In the genomic region with DNA sequence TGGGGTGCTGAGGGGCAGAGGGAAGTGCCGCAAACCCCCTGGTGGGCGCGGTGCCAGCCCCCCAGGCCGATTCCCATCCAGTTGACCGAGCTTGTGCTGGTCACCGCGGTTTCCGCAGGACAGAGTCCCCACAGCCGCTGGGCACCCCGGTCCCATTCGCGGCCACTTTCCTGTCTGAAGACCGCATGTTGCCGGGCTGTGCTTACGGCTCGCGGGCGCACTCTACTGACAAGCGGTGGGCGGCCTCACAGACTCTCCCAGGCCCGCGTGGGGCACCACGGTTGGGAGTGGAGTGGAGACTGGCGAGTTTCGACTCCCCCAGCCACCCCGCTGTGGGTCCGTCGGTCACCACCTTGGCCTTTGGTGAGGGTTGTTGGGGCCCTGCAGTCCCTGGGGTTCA, we compare ENCODE assay signal across 28 cellular contexts. TPM values are rescaled to one million over a fixed set of nuclear protein-coding genes. Genes with fewer than 3 reads are reported as not detected.
DNase-seq lines count a peak whose midpoint lies in the region; ATAC-seq, FAIRE-seq and TF ChIP-seq lines count a peak whose summit lies in the region.
"Had no signal": no experiment of that assay in that cellular context is flagged by ENCODE, and none has a peak within 500 bp of the region (broad histone marks: within the 10 kb centered on the region; RNA-seq: fewer than 3 reads in every experiment).

No MANE protein-coding gene starts in this region.

- H3K9ac ChIP-seq in K562 (ENCODE audit: insufficient read depth in 1 of 2, low read depth in 2 of 2, low read length in 2 of 2), result no peak overlapping the region

- no peaks in the 10 kb centered on the region for H3K4me1 ChIP-seq in left ventricle myocardium inferior
- no peaks in the 10 kb centered on the region for H3K4me1 ChIP-seq in K562 (replicated peaks in 1 of 2; ENCODE audit: control insufficient read depth in 2 of 2, insufficient read depth in 2 of 2, low read length in 2 of 2)
- H3K4me1 ChIP-seq in left lung, result no peaks in the 10 kb centered on the region
- H3K4me1 ChIP-seq in upper lobe of left lung, result no peaks in the 10 kb centered on the region
- H3K4me1 ChIP-seq in Peyer's patch, result no peaks in the 10 kb centered on the region
- H3K4me1 ChIP-seq: uterus had no signal

- no CpG with 5 or more reads among the region's 28 CpGs for WGBS in K562 (ENCODE audit: insufficient coverage, low coverage, missing lambda C conversion rate)
- no CpG with 5 or more reads among the region's 28 CpGs for WGBS in upper lobe of left lung, 2 donors

- peak; percentile 78 for ATAC-seq in Right ventricle myocardium superior (ENCODE audit: poor library complexity)
- peak; percentile 71 for ATAC-seq in K562
- ATAC-seq in left lung, result peak; percentile 71
- ATAC-seq in upper lobe of left lung (ENCODE audit: low FRiP score in 2 of 2), result peak; percentile 61 to 74
- ATAC-seq: activated T-helper 17 cell treated with anti-CD3 and anti-CD28 coated beads, Interleukin-2, amount 50 U/mL, for 72 hours had no signal

- no peak for TF ChIP-seq RAD21 in K562 (CRISPR knock-in tag; conservative IDR thresholded peaks at IDR 0.05 in 1 of 2, IDR thresholded peaks at IDR 0.05 in 1 of 2)

- DNase-seq in Right ventricle myocardium superior, result no peak
- DNase-seq in left ventricle myocardium inferior, result no peak
- no peak for DNase-seq in K562 (ENCODE audit: extremely low read depth in 1 of 4, low spot score in 3 of 4)
- no peak for DNase-seq in left lung
- no peak for DNase-seq in upper lobe of left lung
- DNase-seq in AML-193 (lab: John Stamatoyannopoulos, UW), result no peak
- DNase-seq in Peyer's patch, result no peak
- DNase-seq in NCI-H1417 treated with DMSO at 0.1 percent for 48 hours (lab: John Stamatoyannopoulos, UW), result no peak
- DNase-seq: activated CD4-positive, alpha-beta memory T cell treated with anti-CD3 and anti-CD28 coated beads, Interleukin-2, amount 10 ng/mL, durations not matched to agents 7 days and 5 days; activated CD4-positive, alpha-beta T cell treated with anti-CD3 and anti-CD28 coated beads for 1 hour; activated naive CD4-positive, alpha-beta T cell treated with anti-CD3 and anti-CD28 coated beads, Interleukin-2, amount 50 U/mL, for 16 hours; brain microvascular endothelial cell; CD4-positive, alpha-beta T cell; dorsolateral prefrontal cortex; KBM-7; naive thymus-derived CD8-positive, alpha-beta T cell; NCI-H2029; NCI-H524 treated with DMSO at 0.1 percent for 48 hours; nucleus accumbens; OCI-M1; SHP77; small intestine; stimulated activated naive CD4-positive, alpha-beta T cell; uterus had no signal

- H3K36me3 ChIP-seq in left ventricle myocardium inferior (no peaks in the 10 kb centered on the region), K562 (ENCODE audit: control insufficient read depth, insufficient read depth, low read length) (no peaks in the 10 kb centered on the region), left lung (no peaks in the 10 kb centered on the region), upper lobe of left lung (no peaks in the 10 kb centered on the region), Peyer's patch (no peaks in the 10 kb centered on the region)
- H3K36me3 ChIP-seq: brain microvascular endothelial cell, uterus had no signal

- H3K4me3 ChIP-seq in left ventricle myocardium inferior (no peak overlapping the region), K562 (no peak overlapping the region), left lung (no peak overlapping the region), upper lobe of left lung (no peak overlapping the region), Peyer's patch (no peak overlapping the region)
- H3K4me3 ChIP-seq: dorsolateral prefrontal cortex, uterus had no signal

- no peaks in the 10 kb centered on the region for H3K79me2 ChIP-seq in K562 (ENCODE audit: control insufficient read depth, insufficient read depth, low read length)

- TF ChIP-seq CTCF in left ventricle myocardium inferior (IDR thresholded peaks at IDR 0.05; ENCODE audit: borderline replicate concordance) (no peak), K562 (IDR thresholded peaks at IDR 0.05 in 2 of 3, conservative IDR thresholded peaks at IDR 0.05 in 1 of 3; ENCODE audit: insufficient read depth in 2 of 3, low read depth in 1 of 3, low read length in 3 of 3) (no peak), left lung (IDR thresholded peaks at IDR 0.05) (no peak), upper lobe of left lung (IDR thresholded peaks at IDR 0.05) (no peak), Peyer's patch (IDR thresholded peaks at IDR 0.05) (no peak)

- H3K27me3 ChIP-seq in left ventricle myocardium inferior (ENCODE audit: low read depth) (no peaks in the 10 kb centered on the region), K562 (ENCODE audit: control insufficient read depth in 2 of 2, insufficient read depth in 2 of 2, low read length in 2 of 2) (no peaks in the 10 kb centered on the region), left lung (no peaks in the 10 kb centered on the region), upper lobe of left lung (no peaks in the 10 kb centered on the region), Peyer's patch (no peaks in the 10 kb centered on the region)
- H3K27me3 ChIP-seq: brain microvascular endothelial cell, dorsolateral prefrontal cortex, uterus had no signal

- no TSS peak for BruUV-seq in K562 (replicated peaks; lab: Mats Ljungman, UMichigan)

- no peaks in the 10 kb centered on the region for H4K20me1 ChIP-seq in K562 (replicated peaks; ENCODE audit: control insufficient read depth, insufficient read depth, low read length)

- FAIRE-seq in K562 (lab: Jason Lieb, UNC), result no peak
- FAIRE-seq: A204.1, D721Med, H1, small intestine had no signal

- no peaks in the 10 kb centered on the region for H3K9me1 ChIP-seq in K562 (ENCODE audit: control insufficient read depth, insufficient read depth, low read length)

- H3K9me3 ChIP-seq in left ventricle myocardium inferior (replicated peaks) (no peaks in the 10 kb centered on the region), K562 (replicated peaks; ENCODE audit: control insufficient read depth, insufficient read depth, low read depth, low read length) (no peaks in the 10 kb centered on the region), left lung (no peaks in the 10 kb centered on the region), upper lobe of left lung (no peaks in the 10 kb centered on the region), Peyer's patch (no peaks in the 10 kb centered on the region)
- H3K9me3 ChIP-seq: uterus had no signal

- in situ Hi-C loops in K562 (cut with MboI), result no loop called here

- POLR2A ChIA-PET in K562 (lab: Yijun Ruan, JAX), result no interaction called here

- TF ChIP-seq POLR2A in K562 (conservative IDR thresholded peaks at IDR 0.05), result no peak
- TF ChIP-seq POLR2A in upper lobe of left lung (IDR thresholded peaks at IDR 0.05), result no peak
- TF ChIP-seq POLR2A in Peyer's patch (IDR thresholded peaks at IDR 0.05), result no peak

- intact Hi-C loops in Right ventricle myocardium superior (cut with DNase I) (no loop called here), left ventricle myocardium inferior (cut with micrococcal nuclease) (no loop called here), K562 (cut with micrococcal nuclease) (no loop called here), left lung (cut with DNase I) (no loop called here)

- CTCF ChIA-PET in K562 (lab: Yijun Ruan, JAX; ENCODE audit: low intra/inter-chr PET ratio), result interaction anchor here (0.6 to 7.2 kb wide), 8 partner anchors 29 to 509 kb away, joined by 4 to 93 read pairs (median 18); partner anchors contain the start of gene TNNI2

- H3K27ac ChIP-seq in left ventricle myocardium inferior (replicated peaks) (no peak overlapping the region), K562 (ENCODE audit: extremely low read depth, low read depth, low read length) (no peak overlapping the region), left lung (no peak overlapping the region), upper lobe of left lung (no peak overlapping the region), Peyer's patch (no peak overlapping the region)
- H3K27ac ChIP-seq: brain microvascular endothelial cell, dorsolateral prefrontal cortex, uterus had no signal

- no peak for TF ChIP-seq EP300 in K562 (IDR thresholded peaks at IDR 0.05; ENCODE audit: low read length)
- TF ChIP-seq EP300 in upper lobe of left lung (IDR thresholded peaks at IDR 0.05), result no peak

- H3K4me2 ChIP-seq in K562 (ENCODE audit: insufficient read depth, low read length), result no peak overlapping the region

- no peak overlapping the region for H2AFZ ChIP-seq in K562 (ENCODE audit: low read depth, low read length)

RNA-seq across cellular contexts. Expression of gene H19, which starts 0.6 kb away (rescaled TPM):
- 420 TPM for total RNA-seq in Right ventricle myocardium superior
- 634 TPM for total RNA-seq in left ventricle myocardium inferior
- 18.4 and 75.9 TPM in 2 replicates for total RNA-seq in K562 (2011; cell fraction: chromatin; rRNA removed; ENCODE audit: low replicate concordance)
- total RNA-seq in K562 (2011; cell fraction: nucleolus; rRNA removed), result 34.1 and 71.4 TPM in 2 replicates
- 40.2 and 132 TPM in 2 replicates for total RNA-seq in K562 (2011; cell fraction: nucleoplasm; rRNA removed)
- 18.7 and 20.7 TPM in 2 replicates for total RNA-seq in K562 (2014; rRNA removed)
- total RNA-seq in K562 (2014; rRNA removed; fragmentation: Illumina TruSeq; extraction: Trizol), result 4.0 and 5.8 TPM in 2 replicates
- 20.5 and 24.6 TPM in 2 replicates for total RNA-seq in K562 (2015; rRNA removed; fragmentation: Illumina TruSeq; extraction: Trizol)
- total RNA-seq in K562 (2021), result 10.0 and 15.6 TPM in 2 replicates
- polyA plus RNA-seq in K562 (2011; rRNA removed), result 220 and 682 TPM in 2 replicates
- 487 and 1,836 TPM in 2 replicates for polyA plus RNA-seq in K562 (2011; cell fraction: cytosol; rRNA removed)
- polyA plus RNA-seq in K562 (2011; cell fraction: nucleus; rRNA removed), result 124 and 550 TPM in 2 replicates
- polyA plus RNA-seq in K562 (2012), result 7.2 and 15.5 TPM in 2 replicates
- polyA plus RNA-seq in K562 (2014; fragmentation: Illumina TruSeq; extraction: Trizol), result 15.7 and 19.7 TPM in 2 replicates
- polyA plus RNA-seq in K562 (2014; fragmentation: Nextera tagmentation; extraction: Ambion mirVana), result under 1 TPM; 0.13 to 0.63 TPM
- polyA plus RNA-seq in K562 (2014; rRNA removed), result 13.0 and 18.2 TPM in 2 replicates
- polyA minus RNA-seq in K562 (2011; rRNA and poly(A)+ RNA removed), result 162 and 353 TPM in 2 replicates
- 373 and 514 TPM in 2 replicates for polyA minus RNA-seq in K562 (2011; cell fraction: cytosol; rRNA and poly(A)+ RNA removed)
- polyA minus RNA-seq in K562 (2011; cell fraction: nucleus; rRNA and poly(A)+ RNA removed), result 32.9 and 61.7 TPM in 2 replicates
- 100 to 1,000 TPM; 119 to 193 TPM for total RNA-seq in left lung
- total RNA-seq in upper lobe of left lung, result 100 to 1,000 TPM in 1 of 6 donors, 10 to 100 TPM in 5; 17.2 to 127 (median 64.0) TPM
- total RNA-seq in Peyer's patch, result 10 to 100 TPM in 2 of 4 donors, 1 to 10 TPM in 2; 2.5 to 34.7 (median 11.8) TPM
- total RNA-seq: activated CD4-positive, alpha-beta memory T cell treated with anti-CD3 and anti-CD28 coated beads, Interleukin-2, amount 10 ng/mL, durations not matched to agents 7 days and 5 days; activated T-helper 17 cell treated with anti-CD3 and anti-CD28 coated beads, Interleukin-2, amount 50 U/mL, for 72 hours; CD4-positive, alpha-beta T cell; naive thymus-derived CD8-positive, alpha-beta T cell had no signal
- polyA plus RNA-seq: naive thymus-derived CD8-positive, alpha-beta T cell had no signal

RNA-seq across cellular contexts. Expression of gene MRPL23, which starts 51.2 kb away (rescaled TPM):
- total RNA-seq in Right ventricle myocardium superior (99.3 TPM), left ventricle myocardium inferior (93.6 TPM), K562 (2014; rRNA removed) (109 and 128 TPM in 2 replicates), K562 (2014; rRNA removed; fragmentation: Illumina TruSeq; extraction: Trizol) (17.5 and 22.7 TPM in 2 replicates), K562 (2015; rRNA removed; fragmentation: Illumina TruSeq; extraction: Trizol) (46.2 and 53.3 TPM in 2 replicates), K562 (2021) (63.7 and 72.7 TPM in 2 replicates), left lung (10 to 100 TPM; 62.2 to 71.6 TPM), upper lobe of left lung (100 to 1,000 TPM in 4 of 6 donors, 10 to 100 TPM in 2; 62.1 to 287 (median 150) TPM), Peyer's patch (100 to 1,000 TPM in 1 of 4 donors, 10 to 100 TPM in 3; 93.3 to 116 (median 95.0) TPM)
- 26.8 and 80.9 TPM in 2 replicates for total RNA-seq in K562 (2011; cell fraction: chromatin; rRNA removed; ENCODE audit: low replicate concordance)
- total RNA-seq in K562 (2011; cell fraction: nucleolus; rRNA removed), result 67.7 and 84.7 TPM in 2 replicates
- total RNA-seq in K562 (2011; cell fraction: nucleoplasm; rRNA removed), result 43.5 and 46.6 TPM in 2 replicates
- polyA plus RNA-seq in K562 (2011; rRNA removed) (35.5 and 50.9 TPM in 2 replicates), K562 (2014; fragmentation: Illumina TruSeq; extraction: Trizol) (37.4 and 42.9 TPM in 2 replicates), K562 (2014; fragmentation: Nextera tagmentation; extraction: Ambion mirVana) (1 to 10 TPM in 1 of 2 experiments, under 1 TPM in 1; 0.44 to 1.1 TPM), K562 (2014; rRNA removed) (79.9 and 85.9 TPM in 2 replicates)
- 131 and 155 TPM in 2 replicates for polyA plus RNA-seq in K562 (2011; cell fraction: cytosol; rRNA removed)
- polyA plus RNA-seq in K562 (2011; cell fraction: nucleus; rRNA removed), result 75.9 and 80.7 TPM in 2 replicates
- 44.3 and 53.3 TPM in 2 replicates for polyA plus RNA-seq in K562 (2012)
- polyA minus RNA-seq in K562 (2011; rRNA and poly(A)+ RNA removed), result 19.0 and 20.5 TPM in 2 replicates
- 40.8 and 45.4 TPM in 2 replicates for polyA minus RNA-seq in K562 (2011; cell fraction: cytosol; rRNA and poly(A)+ RNA removed)
- polyA minus RNA-seq in K562 (2011; cell fraction: nucleus; rRNA and poly(A)+ RNA removed), result 53.0 and 70.8 TPM in 2 replicates
